Comparison of ENCODE assay signal across 8 cellular contexts in genomic region chr5:5421961-5422818, GRCh38. TPM values are rescaled to one million over a fixed set of nuclear protein-coding genes. Genes with fewer than 3 reads are reported as not detected.
DNase-seq lines count a peak whose midpoint lies in the region; ATAC-seq, FAIRE-seq and TF ChIP-seq lines count a peak whose summit lies in the region.

Gene ICE1, plus strand, starts transcription at chr5:5422677. Its CDS starts 239 bp downstream, at chr5:5422916.

- FAIRE-seq in GM12892 (lab: Jason Lieb, UNC) = peak; percentile 86

- DNase-seq in GM12892 (ENCODE audit: insufficient read length) (peak; percentile 64), NCI-H146 (lab: John Stamatoyannopoulos, UW) (peak; percentile 98), T-helper 1 cell (peak; percentile 89 to 96 (median 92)), adrenal gland (peak; percentile 98 to 99 (median 99)), heart left ventricle (peak; percentile 97 to 99 (median 98)), posterior cingulate gyrus (peak; percentile 96 to 100 (median 98)), upper lobe of left lung (peak; percentile 97 to 98)

- peak within 1 kb of the TSS; percentile 92 to 100 (median 97) for H3K27ac ChIP-seq in adrenal gland
- H3K27ac ChIP-seq in heart left ventricle = peak within 1 kb of the TSS; percentile 92 to 100 (median 97)
- H3K27ac ChIP-seq in upper lobe of left lung = peak within 1 kb of the TSS; percentile 93 to 99 (median 96)

- H3K27me3 ChIP-seq in adrenal gland = no peaks in the 10 kb centered on the region
- H3K27me3 ChIP-seq in heart left ventricle = no peaks in the 10 kb centered on the region
- H3K27me3 ChIP-seq in upper lobe of left lung = no peaks in the 10 kb centered on the region

- intact Hi-C loops in adrenal gland (cut with DNase I) = no loop called here
- intact Hi-C loops in heart left ventricle (cut with DNase I) = loop anchor here in 3 of 10 donors (2.0 to 5.0 kb wide), 3 partner anchors 543 to 955 kb away; partner anchors contain the start of gene MED10 (in 1 of the 3)
- intact Hi-C loops in posterior cingulate gyrus (cut with DNase I) = loop anchor here (5.0 kb wide), 1 partner anchor 1290 kb away; the partner anchor contains the start of gene TENT4A

- TF ChIP-seq POLR2A in GM12892 (IDR thresholded peaks at IDR 0.05; ENCODE audit: low read depth, low read length) (peak; percentile 85), adrenal gland (IDR thresholded peaks at IDR 0.05) (peak; percentile 65 to 84), heart left ventricle (IDR thresholded peaks at IDR 0.05) (peak in 1 of 2 donors; percentile 75), upper lobe of left lung (IDR thresholded peaks at IDR 0.05) (peak in 3 of 4 donors; percentile 77 to 79 (median 78))

- TF ChIP-seq CTCF in adrenal gland (IDR thresholded peaks at IDR 0.05) = peak in 1 of 6 experiments; percentile 3
- TF ChIP-seq CTCF in heart left ventricle (IDR thresholded peaks at IDR 0.05) = peak in 3 of 12 donors; percentile 12 to 18 (median 16)
- peak in 2 of 6 experiments; percentile 16 to 36 for TF ChIP-seq CTCF in upper lobe of left lung (IDR thresholded peaks at IDR 0.05)

- H3K4me3 ChIP-seq in adrenal gland (peak within 1 kb of the TSS; percentile 76 to 94 (median 88)), heart left ventricle (peak within 1 kb of the TSS; percentile 62 to 100 (median 94)), upper lobe of left lung (peak within 1 kb of the TSS; percentile 87 to 100 (median 96))

- TF ChIP-seq EP300 in upper lobe of left lung (IDR thresholded peaks at IDR 0.05) = peak in 1 of 4 donors; percentile 57

- H3K4me1 ChIP-seq in adrenal gland (replicated peaks in 1 of 2) = peaks cover 14 to 25% of the 10 kb centered on the region in 2 donors
- H3K4me1 ChIP-seq in heart left ventricle = peaks cover 7 to 51% (median 37%) of the 10 kb centered on the region in 12 donors
- H3K4me1 ChIP-seq in upper lobe of left lung = peaks cover 32 to 52% (median 33%) of the 10 kb centered on the region in 4 donors

- WGBS in adrenal gland, 4 donors = 0 to 1% (median 0%) methylated on average over 29 to 71 of the region's 71 CpGs
- 0 to 1% (median 0%) methylated on average over 25 to 71 of the region's 71 CpGs for WGBS in heart left ventricle, 4 donors
- WGBS in upper lobe of left lung, 2 donors = 0% methylated on average over 33 to 46 of the region's 71 CpGs

- H3K36me3 ChIP-seq in adrenal gland (replicated peaks in 1 of 2) = no peaks in the 10 kb centered on the region
- peaks cover 0 to 6% (median 0%) of the 10 kb centered on the region in 9 donors for H3K36me3 ChIP-seq in heart left ventricle
- no peaks in the 10 kb centered on the region for H3K36me3 ChIP-seq in upper lobe of left lung

- ATAC-seq in HG02852 (IDR thresholded peaks at IDR 0.05; ENCODE audit: unreplicated experiment) (peak; percentile 77), heart left ventricle (peak; percentile 98 to 99 (median 99)), upper lobe of left lung (ENCODE audit: low FRiP score in 2 of 2) (peak; percentile 98 to 99)

- H3K9me3 ChIP-seq in adrenal gland (replicated peaks in 1 of 3) (no peaks in the 10 kb centered on the region), heart left ventricle (no peaks in the 10 kb centered on the region), upper lobe of left lung (no peaks in the 10 kb centered on the region)

RNA-seq across cellular contexts. Expression of gene ICE1, which starts in this region (rescaled TPM):
- polyA plus RNA-seq in GM12892 (2012; ENCODE audit: missing spikeins) = 11.7 TPM
- total RNA-seq in adrenal gland (10 to 100 TPM; 15.4 to 33.7 (median 21.2) TPM), heart left ventricle (10 to 100 TPM; 15.0 to 21.4 (median 19.7) TPM), upper lobe of left lung (10 to 100 TPM; 15.8 to 40.5 (median 25.0) TPM)
- polyA plus RNA-seq in adrenal gland (10 to 100 TPM in 1 of 3 donors, 1 to 10 TPM in 2; 6.0 to 31.4 (median 8.0) TPM), heart left ventricle (10 to 100 TPM in 1 of 2 donors, 1 to 10 TPM in 1; 4.8 to 11.6 TPM)

Comparison
In these comparisons a context has a peak if more than half of its experiments do, and no peak if none do; other contexts are left out.
1. Peak in every context shown above with its lines: DNase-seq, ATAC-seq, H3K4me3 ChIP-seq and H3K27ac ChIP-seq.